16 cellular contexts compared by ENCODE assay signal in genomic region chr4:114103908-114104307, GRCh38.
"Had no signal": no experiment of that assay in that cellular context is flagged by ENCODE, and none has a peak within 500 bp of the region (broad histone marks: within the 10 kb centered on the region; RNA-seq: fewer than 3 reads in every experiment).

No MANE protein-coding gene starts in this region.

- H3K9me3 Mint-ChIP-seq: activated naive CD4-positive, alpha-beta T cell treated with anti-CD3 and anti-CD28 coated beads, Interleukin-2, amount 50 U/mL, for 72 hours; central memory CD8-positive, alpha-beta T cell; stimulated activated memory B cell treated with anti-CD40 and anti-IgM and Interleukin-4, amounts not matched to agents 10 μg/mL and 1 μg/mL and 100 μg/mL, for 72 hours had no signal

- ATAC-seq: activated naive CD4-positive, alpha-beta T cell treated with anti-CD3 and anti-CD28 coated beads, Interleukin-2, amount 50 U/mL, for 72 hours; body of pancreas; sciatic nerve; stimulated activated memory B cell treated with anti-CD40 and anti-IgM and Interleukin-4, amounts not matched to agents 10 μg/mL and 1 μg/mL and 100 μg/mL, for 72 hours had no signal

- H3K27me3 ChIP-seq: body of pancreas, tibial nerve, vagina had no signal

- H3K36me3 Mint-ChIP-seq: activated naive CD4-positive, alpha-beta T cell treated with anti-CD3 and anti-CD28 coated beads, Interleukin-2, amount 50 U/mL, for 72 hours; stimulated activated memory B cell treated with anti-CD40 and anti-IgM and Interleukin-4, amounts not matched to agents 10 μg/mL and 1 μg/mL and 100 μg/mL, for 72 hours had no signal

- H3K27ac Mint-ChIP-seq: activated naive CD4-positive, alpha-beta T cell treated with anti-CD3 and anti-CD28 coated beads, Interleukin-2, amount 50 U/mL, for 72 hours; stimulated activated memory B cell treated with anti-CD40 and anti-IgM and Interleukin-4, amounts not matched to agents 10 μg/mL and 1 μg/mL and 100 μg/mL, for 72 hours had no signal

- DNase-seq: activated effector memory CD4-positive, alpha-beta T cell treated with Interleukin-2 at 50 U/mL for 16 hours; amniotic stem cell; body of pancreas; cortex of kidney; effector memory CD4-positive, alpha-beta T cell; hippocampal formation; kidney glomerular epithelial cell; spleen; stimulated activated CD4-positive, alpha-beta T cell treated with anti-CD3 and anti-CD28 coated beads, Interleukin-1b, Interleukin-23, amount 100 ng/mL, for 48 hours had no signal

- H3K36me3 ChIP-seq: spleen, tibial nerve, vagina had no signal

- H3K4me3 Mint-ChIP-seq: central memory CD8-positive, alpha-beta T cell; stimulated activated memory B cell treated with anti-CD40 and anti-IgM and Interleukin-4, amounts not matched to agents 10 μg/mL and 1 μg/mL and 100 μg/mL, for 72 hours had no signal

- H3K4me3 ChIP-seq: body of pancreas, spleen, tibial nerve, vagina had no signal

- H3K27ac ChIP-seq: body of pancreas, epithelial cell of prostate, spleen, tibial nerve, vagina had no signal

- H3K4me1 Mint-ChIP-seq: stimulated activated memory B cell treated with anti-CD40 and anti-IgM and Interleukin-4, amounts not matched to agents 10 μg/mL and 1 μg/mL and 100 μg/mL, for 72 hours had no signal

- H3K4me1 ChIP-seq: body of pancreas, spleen, tibial nerve, vagina had no signal

- H3K9me3 ChIP-seq: body of pancreas, spleen, tibial nerve, vagina had no signal
